19 cellular contexts compared by ENCODE assay signal in genomic region chr22:33666249-33666648, GRCh38.
"Had no signal": no experiment of that assay in that cellular context is flagged by ENCODE, and none has a peak within 500 bp of the region (broad histone marks: within the 10 kb centered on the region; RNA-seq: fewer than 3 reads in every experiment).

No MANE protein-coding gene starts in this region.

- H3K27ac ChIP-seq: brain microvascular endothelial cell, esophagus squamous epithelium, neutrophil, parathyroid adenoma, tibial artery had no signal

- H3K4me1 Mint-ChIP-seq: activated naive CD8-positive, alpha-beta T cell treated with anti-CD3 and anti-CD28 coated beads for 36 hours had no signal

- H3K4me3 ChIP-seq: esophagus squamous epithelium, lung, tibial artery had no signal

- H2AFZ ChIP-seq: parathyroid adenoma had no signal

- H3K36me3 ChIP-seq: brain microvascular endothelial cell, esophagus squamous epithelium, neutrophil, tibial artery had no signal

- FAIRE-seq: endothelial cell of umbilical vein, TTC549, urothelium cell line had no signal

- H3K4me3 Mint-ChIP-seq: activated naive CD8-positive, alpha-beta T cell treated with anti-CD3 and anti-CD28 coated beads for 36 hours; stimulated activated naive B cell treated with anti-CD40 and anti-IgM and Interleukin-4, amounts not matched to agents 10 μg/mL and 1 μg/mL and 100 μg/mL, for 72 hours had no signal

- H3K36me3 Mint-ChIP-seq: activated naive CD8-positive, alpha-beta T cell treated with anti-CD3 and anti-CD28 coated beads for 36 hours had no signal

- H3K9ac ChIP-seq: parathyroid adenoma had no signal

- H3K27ac Mint-ChIP-seq: activated naive CD8-positive, alpha-beta T cell treated with anti-CD3 and anti-CD28 coated beads for 36 hours; stimulated activated naive B cell treated with anti-CD40 and anti-IgM and Interleukin-4, amounts not matched to agents 10 μg/mL and 1 μg/mL and 100 μg/mL, for 72 hours had no signal

- H3K4me1 ChIP-seq: parathyroid adenoma had no signal

- H3K9me3 ChIP-seq: esophagus squamous epithelium, neutrophil, tibial artery had no signal

- H3K27me3 ChIP-seq: brain microvascular endothelial cell, esophagus squamous epithelium, neutrophil, tibial artery had no signal

- H3K79me2 ChIP-seq: parathyroid adenoma had no signal

- H3K9me3 Mint-ChIP-seq: activated naive CD8-positive, alpha-beta T cell treated with anti-CD3 and anti-CD28 coated beads for 36 hours; stimulated activated naive B cell treated with anti-CD40 and anti-IgM and Interleukin-4, amounts not matched to agents 10 μg/mL and 1 μg/mL and 100 μg/mL, for 72 hours had no signal

- H3K27me3 Mint-ChIP-seq: activated naive CD8-positive, alpha-beta T cell treated with anti-CD3 and anti-CD28 coated beads for 36 hours; stimulated activated naive B cell treated with anti-CD40 and anti-IgM and Interleukin-4, amounts not matched to agents 10 μg/mL and 1 μg/mL and 100 μg/mL, for 72 hours had no signal

- DNase-seq: activated CD4-positive, alpha-beta T cell treated with anti-CD3 and anti-CD28 coated beads, Interleukin-2, amount 50 U/mL, for 1 hour; activated CD8-positive, alpha-beta memory T cell treated with anti-CD3 and anti-CD28 coated beads for 24 hours; activated naive CD8-positive, alpha-beta T cell treated with anti-CD3 and anti-CD28 coated beads for 36 hours; brain microvascular endothelial cell; cerebellar nuclear complex; effector CD8-positive, alpha-beta T cell; esophagus squamous epithelium; hippocampal formation; midbrain; stimulated activated CD4-positive, alpha-beta T cell treated with anti-CD3 and anti-CD28 coated beads, Interleukin-15, amount 100 ng/mL, for 24 hours; stimulated activated CD4-positive, alpha-beta T cell treated with anti-CD3 and anti-CD28 coated beads, Interleukin-4, amount 100 ng/mL, for 1 hour; stimulated activated naive B cell treated with anti-CD40 and anti-IgM and Interleukin-4, amounts not matched to agents 10 μg/mL and 1 μg/mL and 100 μg/mL, for 72 hours; tibial artery had no signal
